Comparison of ENCODE assay signal across 8 cellular contexts in genomic region chr2:55048514-55048924, GRCh38. TPM values are rescaled to one million over a fixed set of nuclear protein-coding genes. Genes with fewer than 3 reads are reported as not detected.
A peak's percentile ranks its signal among the peaks of the same experiment; 100 is the strongest.
DNase-seq lines count a peak whose midpoint lies in the region; ATAC-seq and TF ChIP-seq lines count a peak whose summit lies in the region.

No MANE protein-coding gene starts in this region.

- H3K9me3 ChIP-seq in OCI-LY7 (ENCODE audit: low read length) = no peaks in the 10 kb centered on the region
- no peaks in the 10 kb centered on the region for H3K9me3 ChIP-seq in upper lobe of left lung

- H4K20me1 ChIP-seq in OCI-LY7 (ENCODE audit: insufficient read depth, low read length) = peaks cover 17% of the 10 kb centered on the region

- ATAC-seq in central memory CD8-positive, alpha-beta T cell (replicated peaks; ENCODE audit: extremely low read depth, poor library complexity, severe bottlenecking) = no peak
- ATAC-seq in upper lobe of left lung (ENCODE audit: low FRiP score in 2 of 2) (no peak), HG03039 (IDR thresholded peaks at IDR 0.05; ENCODE audit: unreplicated experiment) (no peak), GM18909 (IDR thresholded peaks at IDR 0.05; ENCODE audit: poor library complexity, unreplicated experiment) (no peak)

- no peak for TF ChIP-seq EP300 in upper lobe of left lung (IDR thresholded peaks at IDR 0.05)

- H3K4me2 ChIP-seq in OCI-LY7 (ENCODE audit: low read length) = peak overlapping the region; percentile 100

- intact Hi-C loops in OCI-LY7 (cut with micrococcal nuclease; ENCODE audit: unreplicated experiment) = no loop called here

- no peaks in the 10 kb centered on the region for H3K27me3 Mint-ChIP-seq in central memory CD8-positive, alpha-beta T cell

- H3K4me1 ChIP-seq in OCI-LY7 (ENCODE audit: insufficient read depth, low read length, poor library complexity, severe bottlenecking) (peaks cover 40% of the 10 kb centered on the region), upper lobe of left lung (peaks cover 31 to 51% (median 40%) of the 10 kb centered on the region in 4 donors)

- peak overlapping the region; percentile 49; the same call in 1 of the 2 replicates for H2AFZ ChIP-seq in OCI-LY7 (ENCODE audit: low read length)

- no peaks in the 10 kb centered on the region for H3K9me3 Mint-ChIP-seq in central memory CD8-positive, alpha-beta T cell

- H3K4me1 Mint-ChIP-seq in central memory CD8-positive, alpha-beta T cell = peaks cover 66% of the 10 kb centered on the region

- CTCF ChIA-PET in AG04449 (lab: Yijun Ruan, JAX) = interaction anchor here (0.6 to 4.6 kb wide), 34 partner anchors 9 to 150 kb away, joined by 3 to 115 read pairs (median 4); no protein-coding TSS in a partner anchor
- CTCF ChIA-PET in OCI-LY7 (lab: Charles Lee; ENCODE audit: unreplicated experiment) = interaction anchor here (1.0 to 1.3 kb wide), 2 partner anchors 13 to 23 kb away, joined by 3 read pairs; no protein-coding TSS in a partner anchor

- peak overlapping the region; percentile 95 for H3K27ac Mint-ChIP-seq in central memory CD8-positive, alpha-beta T cell (ENCODE audit: low read depth)

- peak overlapping the region; percentile 93 for H3K4me3 Mint-ChIP-seq in central memory CD8-positive, alpha-beta T cell

- 0% methylated on average over 11 of the region's 11 CpGs for WGBS in upper lobe of left lung, 2 donors

- TF ChIP-seq CTCF in AG04449 (IDR thresholded peaks at IDR 0.05; ENCODE audit: insufficient read depth, low read length, missing control alignments) (peak; percentile 4), OCI-LY7 (conservative IDR thresholded peaks at IDR 0.05; ENCODE audit: low read length) (no peak), upper lobe of left lung (IDR thresholded peaks at IDR 0.05) (no peak)

- peaks cover 12% of the 10 kb centered on the region for H3K36me3 Mint-ChIP-seq in central memory CD8-positive, alpha-beta T cell (ENCODE audit: insufficient read depth)

- DNase-seq in AG04449 (ENCODE audit: low read depth, low spot score) (no peak), EL (peak; percentile 51), OCI-LY7 (ENCODE audit: low spot score) (peak; percentile 52), medulla oblongata (ENCODE audit: extremely low spot score) (peak; percentile 70), upper lobe of left lung (peak in 1 of 2 donors; percentile 38)
- no peak for DNase-seq in central memory CD8-positive, alpha-beta T cell (ENCODE audit: low spot score in 2 of 2)

- H3K4me3 ChIP-seq in AG04449 (ENCODE audit: low read depth, low read length) (peak overlapping the region; percentile 92), OCI-LY7 (ENCODE audit: low read depth, low read length, poor library complexity, severe bottlenecking) (peak overlapping the region; percentile 75), upper lobe of left lung (peak overlapping the region; percentile 67 to 93 (median 87))

- H3K36me3 ChIP-seq in OCI-LY7 (ENCODE audit: insufficient read depth, low read length) (peaks cover 7% of the 10 kb centered on the region; the same call in 1 of the 2 replicates), upper lobe of left lung (no peaks in the 10 kb centered on the region)

- peaks cover 85% of the 10 kb centered on the region for H3K79me2 ChIP-seq in OCI-LY7 (ENCODE audit: insufficient read depth, low read depth, low read length)

- H3K27ac ChIP-seq in OCI-LY7 (ENCODE audit: low read depth, low read length, poor library complexity, severe bottlenecking) (peak overlapping the region; percentile 89), upper lobe of left lung (peak overlapping the region; percentile 98 to 100 (median 99))

- no peaks in the 10 kb centered on the region for H3K27me3 ChIP-seq in upper lobe of left lung

- H3K9me2 ChIP-seq in OCI-LY7 (ENCODE audit: insufficient read depth, low read length) = no peaks in the 10 kb centered on the region

- TSS peak; percentile 38 for BruUV-seq in OCI-LY7 (replicated peaks; lab: Mats Ljungman, UMichigan)

- no peak for TF ChIP-seq POLR2A in upper lobe of left lung (IDR thresholded peaks at IDR 0.05)

- POLR2A ChIA-PET in AG04449 (lab: Yijun Ruan, JAX) (interaction anchor here (0.9 to 4.7 kb wide), 13 partner anchors 9 to 184 kb away, joined by 3 to 84 read pairs (median 4); partner anchors contain the start of genes CLHC1 and RPS27A), OCI-LY7 (lab: Charles Lee) (interaction anchor here (0.6 to 3.3 kb wide), 16 partner anchors 8 to 362 kb away, joined by 3 to 17 read pairs (median 4); no protein-coding TSS in a partner anchor)

RNA-seq across cellular contexts. Expression of gene RTN4, which starts 1.7 kb away (rescaled TPM):
- 27.5 and 36.5 TPM in 2 replicates for total RNA-seq in OCI-LY7 (2014; rRNA removed; shearing (Covaris generic))
- total RNA-seq in OCI-LY7 (2022) (74.1 and 75.2 TPM in 2 replicates), upper lobe of left lung (100 to 1,000 TPM; 128 to 345 (median 233) TPM)

Comparison
In these comparisons a context has a peak if more than half of its experiments do, and no peak if none do; other contexts are left out.
1. DNase-seq: peak in EL (single experiment), OCI-LY7 (single experiment) and medulla oblongata (single experiment); none in AG04449 (single experiment) and central memory CD8-positive, alpha-beta T cell (0 of 2).
2. Peak in every context shown above with its lines, with median percentiles within 50 percentile points of each other: H3K4me3 ChIP-seq.